In the genomic region with DNA sequence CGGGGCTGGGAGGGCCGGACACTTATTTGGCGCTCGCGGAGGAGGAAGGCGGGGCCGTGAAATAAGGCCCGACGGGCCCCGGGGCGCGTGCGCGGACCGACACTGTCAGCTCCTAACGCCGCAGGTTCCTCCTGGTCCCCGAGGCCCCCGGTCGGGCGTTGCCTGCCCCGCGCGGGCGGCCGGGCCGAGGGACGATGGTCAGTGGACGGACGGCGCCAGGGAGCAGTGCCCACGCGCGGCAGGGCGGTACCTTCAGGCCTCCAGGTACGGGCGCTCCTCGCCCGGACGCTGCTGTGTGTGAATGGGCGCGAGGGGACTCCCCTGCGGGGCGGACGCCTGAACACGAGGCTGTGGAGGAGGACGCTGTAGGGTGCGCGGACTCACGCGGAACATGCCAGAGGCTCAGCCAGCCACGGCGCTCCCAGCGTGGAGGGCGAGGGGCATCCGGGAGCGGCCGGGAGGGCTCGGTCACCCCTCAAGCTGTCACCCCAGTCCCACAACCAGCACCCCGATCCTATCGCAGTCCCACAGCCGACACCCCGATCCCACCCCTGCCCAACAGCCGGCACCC, we compare ENCODE assay signal across 8 cellular contexts. TPM values are rescaled to one million over a fixed set of nuclear protein-coding genes. Genes with fewer than 3 reads are reported as not detected.
DNase-seq lines count a peak whose midpoint lies in the region; ATAC-seq and TF ChIP-seq lines count a peak whose summit lies in the region.

No MANE protein-coding gene starts in this region.

- DNase-seq in C1 segment of cervical spinal cord (lab: John Stamatoyannopoulos, UW): peak in 13 of 14 donors; percentile 35 to 96 (median 84)
- DNase-seq in NCI-H69 (lab: John Stamatoyannopoulos, UW): peak; percentile 94
- peak; percentile 90 for DNase-seq in activated CD4-positive, alpha-beta T cell treated with anti-CD3 and anti-CD28 coated beads, Interleukin-2, amount 50 U/mL, for 4 hours
- DNase-seq in dermis blood vessel endothelial cell: peak; percentile 97
- peak; percentile 95 to 96 (median 95) for DNase-seq in right lobe of liver
- peak; percentile 93 for DNase-seq in stimulated activated CD4-positive, alpha-beta T cell treated with anti-CD3 and anti-CD28 coated beads, Interleukin-4, amount 100 ng/mL, for 24 hours

- peak overlapping the region; percentile 96 to 98 (median 97) for H3K4me3 ChIP-seq in right lobe of liver

- intact Hi-C loops in right lobe of liver (cut with DNase I): no loop called here

- ATAC-seq in GM19324 (IDR thresholded peaks at IDR 0.05; ENCODE audit: low FRiP score, unreplicated experiment): peak; percentile 92
- peak; percentile 61 for ATAC-seq in HG03457 (IDR thresholded peaks at IDR 0.05; ENCODE audit: unreplicated experiment)
- ATAC-seq in right lobe of liver: peak; percentile 86 to 91 (median 87)

- H3K27ac ChIP-seq in right lobe of liver: peak overlapping the region; percentile 87 to 94 (median 93)

- peak; percentile 86 for TF ChIP-seq POLR2A in right lobe of liver (IDR thresholded peaks at IDR 0.05)

- TF ChIP-seq CTCF in right lobe of liver (IDR thresholded peaks at IDR 0.05): no peak

- WGBS in right lobe of liver (ENCODE audit: insufficient coverage, low coverage, low lambda C conversion rate, missing lambda C conversion rate): 0% methylated on average over 22 of the region's 64 CpGs

- no peaks in the 10 kb centered on the region for H3K9me3 ChIP-seq in right lobe of liver

- no peaks in the 10 kb centered on the region for H3K27me3 ChIP-seq in right lobe of liver

- no peaks in the 10 kb centered on the region for H3K36me3 ChIP-seq in right lobe of liver

- peaks cover 0 to 11% (median 0%) of the 10 kb centered on the region in 4 donors for H3K4me1 ChIP-seq in right lobe of liver

RNA-seq across cellular contexts. Expression of a gene that starts 0.3 kb away (rescaled TPM):
- total RNA-seq in dermis blood vessel endothelial cell: 10.9 and 18.7 TPM in 2 replicates
- 1 to 10 TPM; 3.2 to 7.0 (median 5.1) TPM for total RNA-seq in right lobe of liver

RNA-seq across cellular contexts. Expression of a gene that starts 26.0 kb away (rescaled TPM):
- 0.85 and 1.2 TPM in 2 replicates for total RNA-seq in dermis blood vessel endothelial cell
- 1 to 10 TPM in 1 of 6 experiments, under 1 TPM in 5; 0.43 to 1.6 (median 0.77) TPM for total RNA-seq in right lobe of liver

RNA-seq across cellular contexts. Expression of a gene that starts 30.9 kb away (rescaled TPM):
- 13.4 and 17.9 TPM in 2 replicates for total RNA-seq in dermis blood vessel endothelial cell
- 10 to 100 TPM in 5 of 6 experiments, 1 to 10 TPM in 1; 9.6 to 16.3 (median 12.4) TPM for total RNA-seq in right lobe of liver

RNA-seq across cellular contexts. Expression of a gene that starts 53.2 kb away (rescaled TPM):
- total RNA-seq in dermis blood vessel endothelial cell (54.8 and 64.0 TPM in 2 replicates), right lobe of liver (10 to 100 TPM; 14.8 to 30.3 (median 24.1) TPM)

Comparison
In these comparisons a context has a peak if more than half of its experiments do, and no peak if none do; other contexts are left out.
1. Peak in every context shown above with its lines: DNase-seq, ATAC-seq, H3K4me3 ChIP-seq and H3K27ac ChIP-seq.